In the genomic region with DNA sequence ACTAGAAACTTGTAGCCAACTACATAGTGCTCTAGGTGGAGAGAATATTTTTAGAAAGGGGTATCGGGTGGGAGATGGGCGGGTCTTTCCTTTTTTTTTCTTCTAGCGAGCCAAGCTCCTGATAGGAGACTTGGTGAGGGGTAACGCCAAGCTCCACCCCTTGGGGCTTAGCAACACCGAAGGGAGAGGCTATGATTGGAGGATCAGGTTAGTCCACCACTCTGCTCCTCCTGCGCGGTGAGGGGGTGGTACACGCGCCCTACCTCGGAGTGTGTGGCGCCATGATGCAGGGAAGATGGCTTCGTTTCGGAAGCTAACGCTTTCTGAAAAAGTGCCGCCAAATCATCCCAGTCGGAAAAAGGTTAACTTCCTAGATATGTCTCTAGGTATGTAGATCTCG, we compare ENCODE assay signal across 35 cellular contexts. TPM values are rescaled to one million over a fixed set of nuclear protein-coding genes. Genes with fewer than 3 reads are reported as not detected.
"Had no signal": no experiment of that assay in that cellular context is flagged by ENCODE, and none has a peak within 500 bp of the region (broad histone marks: within the 10 kb centered on the region; RNA-seq: fewer than 3 reads in every experiment).

A gene with protein sequence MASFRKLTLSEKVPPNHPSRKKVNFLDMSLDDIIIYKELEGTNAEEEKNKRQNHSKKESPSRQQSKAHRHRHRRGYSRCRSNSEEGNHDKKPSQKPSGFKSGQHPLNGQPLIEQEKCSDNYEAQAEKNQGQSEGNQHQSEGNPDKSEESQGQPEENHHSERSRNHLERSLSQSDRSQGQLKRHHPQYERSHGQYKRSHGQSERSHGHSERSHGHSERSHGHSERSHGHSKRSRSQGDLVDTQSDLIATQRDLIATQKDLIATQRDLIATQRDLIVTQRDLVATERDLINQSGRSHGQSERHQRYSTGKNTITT (plus strand): TSS at position 251 of the 400 bp plus-strand sequence. CDS start 45 bp downstream, at position 296.

- H3K36me3 ChIP-seq: esophagus squamous epithelium, gastrocnemius medialis, heart right ventricle, left lung, lower lobe of right lung had no signal

- H3K27me3 ChIP-seq: esophagus squamous epithelium had no signal

- H3K9me3 ChIP-seq: esophagus squamous epithelium, gastrocnemius medialis, left lung, lower lobe of right lung, mucosa of descending colon had no signal

- H3K27me3 Mint-ChIP-seq: dendritic cell treated with granulocyte-macrophage colony-stimulating factor and Interleukin-4, amounts not matched to agents 40 ng/mL and 50 ng/mL, for 4 days; effector memory CD8-positive, alpha-beta T cell; naive B cell had no signal

- ATAC-seq: effector memory CD8-positive, alpha-beta T cell; esophagus mucosa; gastrocnemius medialis; heart right ventricle; left cardiac atrium; left lung; left ventricle myocardium superior; lower lobe of right lung; mucosa of descending colon had no signal

- H3K4me3 Mint-ChIP-seq: dendritic cell treated with granulocyte-macrophage colony-stimulating factor and Interleukin-4, amounts not matched to agents 40 ng/mL and 50 ng/mL, for 4 days; effector memory CD8-positive, alpha-beta T cell; endodermal cell; mesothelial cell of epicardium; naive B cell had no signal

- DNase-seq: effector CD8-positive, alpha-beta T cell; effector memory CD8-positive, alpha-beta T cell; endodermal cell; erythroblast; esophagus squamous epithelium; foreskin fibroblast; foreskin melanocyte; gastrocnemius medialis; glutamatergic neuron; head of caudate nucleus; heart right ventricle; hippocampal formation; left cardiac atrium; left lung; left ventricle myocardium superior; lower lobe of right lung; mesenchymal stem cell; mucosa of descending colon; naive B cell had no signal

- H3K4me3 ChIP-seq: coronary artery, esophagus squamous epithelium, gastrocnemius medialis, heart right ventricle, left lung, lower lobe of right lung, mucosa of descending colon had no signal

- H3K27ac ChIP-seq: coronary artery, epithelial cell of prostate, esophagus squamous epithelium, gastrocnemius medialis, heart right ventricle, left lung, lower lobe of right lung had no signal

- H3K4me1 Mint-ChIP-seq: naive B cell had no signal

- H3K27ac Mint-ChIP-seq: dendritic cell treated with granulocyte-macrophage colony-stimulating factor and Interleukin-4, amounts not matched to agents 40 ng/mL and 50 ng/mL, for 4 days; effector memory CD8-positive, alpha-beta T cell; endodermal cell; mesothelial cell of epicardium; naive B cell had no signal

- H3K4me1 ChIP-seq: esophagus squamous epithelium, gastrocnemius medialis, heart right ventricle, left lung, lower lobe of right lung had no signal

- H3K36me3 Mint-ChIP-seq: mesothelial cell of epicardium had no signal

- FAIRE-seq: colon, endometrium, islet of Langerhans, keratinocyte had no signal

RNA-seq across cellular contexts. Expression of the gene that starts here (rescaled TPM):
- total RNA-seq: dermis microvascular lymphatic vessel endothelial cell, endodermal cell, esophagus mucosa, esophagus squamous epithelium, gastrocnemius medialis, glomerular endothelial cell, heart right ventricle, kidney epithelial cell, left cardiac atrium, left lung, left ventricle myocardium superior, lower leg skin, lower lobe of right lung, lung microvascular endothelial cell, mesenteric fat pad, mesothelial cell of epicardium, mucosa of descending colon, myocyte had no signal
- polyA plus RNA-seq: heart right ventricle, keratinocyte had no signal
